Comparison of ENCODE assay signal across 8 cellular contexts in the genomic region with DNA sequence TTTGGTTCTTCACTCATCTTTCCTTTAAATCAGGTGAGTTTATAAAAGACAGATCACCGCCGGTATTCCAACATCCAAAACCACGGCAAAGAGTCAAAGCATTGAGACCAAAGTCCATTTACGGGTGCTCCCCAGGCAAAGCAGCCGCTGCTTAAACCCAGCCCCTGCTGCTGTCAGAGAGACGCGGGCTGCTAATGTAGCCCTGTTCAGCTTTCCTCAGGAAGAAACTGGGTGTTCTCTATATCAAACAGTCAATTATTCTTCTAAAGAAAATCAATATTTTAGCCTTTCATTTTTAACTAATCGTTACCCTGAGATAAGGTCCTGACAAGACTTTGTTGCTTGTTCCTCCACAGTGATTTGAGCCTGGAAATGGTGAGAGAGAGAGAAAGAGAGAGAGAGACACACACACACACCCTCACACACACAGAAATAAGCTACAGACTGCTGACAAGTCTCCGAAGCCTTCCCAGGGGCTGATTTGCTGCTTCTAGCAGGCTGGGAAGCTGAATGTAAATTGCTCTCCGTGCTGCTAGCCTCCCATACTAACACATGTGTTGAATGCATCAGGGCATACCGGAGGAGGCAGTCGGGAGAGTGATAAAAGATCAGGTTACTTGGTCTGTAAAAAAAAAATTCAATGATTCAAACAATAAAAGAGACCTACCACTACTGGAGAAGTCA.
DNase-seq lines count a peak whose midpoint lies in the region; TF ChIP-seq lines count a peak whose summit lies in the region.

No MANE protein-coding gene starts in this region.

- intact Hi-C loops in spleen (cut with DNase I; ENCODE audit: low total_unique reads) = no loop called here

- peak overlapping the region in 4 of 8 donors; percentile 3 to 36 (median 16) for H3K27ac ChIP-seq in spleen

- H3K27me3 ChIP-seq in spleen (replicated peaks in 1 of 7) = peaks cover 0 to 9% (median 0%) of the 10 kb centered on the region in 7 donors

- no peak for TF ChIP-seq POLR2A in spleen (IDR thresholded peaks at IDR 0.05)

- in situ Hi-C loops in ACHN (cut with HindIII; ENCODE audit: low pct_ligation_motif_present, low pct_unique_long_range_greater_than_20kb, low sequenced_read_pairs) = no loop called here
- in situ Hi-C loops in GM13977 (cut with MboI; ENCODE audit: low pct_unique_long_range_greater_than_20kb, low sequenced_read_pairs, unreplicated experiment) = no loop called here

- TF ChIP-seq CTCF in spleen (IDR thresholded peaks at IDR 0.05 in 8 of 11, conservative IDR thresholded peaks at IDR 0.05 in 3 of 11) (no peak), GM13977 (IDR thresholded peaks at IDR 0.05; ENCODE audit: extremely low read depth, insufficient read depth, missing control alignments) (no peak)

- peaks cover 0 to 30% (median 2%) of the 10 kb centered on the region in 6 donors for H3K4me1 ChIP-seq in spleen

- peaks cover 0 to 3% (median 0%) of the 10 kb centered on the region in 6 donors for H3K36me3 ChIP-seq in spleen

- DNase-seq in ACHN = peak; percentile 66
- peak; percentile 56 for DNase-seq in HEK293T (ENCODE audit: extremely low spot score)
- DNase-seq in RPMI7951 (ENCODE audit: low read depth) = peak; percentile 51
- peak; percentile 1 for DNase-seq in central memory CD4-positive, alpha-beta T cell
- peak; percentile 58 for DNase-seq in kidney glomerular epithelial cell (lab: John Stamatoyannopoulos, UW)
- no peak for DNase-seq in spleen
- DNase-seq in MV-4-11 (lab: John Stamatoyannopoulos, UW) = no peak
- no peak for DNase-seq in GM13977 (ENCODE audit: low spot score)

- POLR2A ChIA-PET in HEK293T (lab: Yijun Ruan, JAX) = interaction anchor here (1.2 kb wide), 1 partner anchor 8 kb away, joined by 4 read pairs; no protein-coding TSS in a partner anchor

- H3K9me3 ChIP-seq in spleen = peaks cover 0 to 6% (median 0%) of the 10 kb centered on the region in 8 donors

- WGBS in spleen, 5 donors = 7 to 15% (median 9%) methylated on average over 12 of the region's 12 CpGs

- CTCF ChIA-PET in HEK293T (lab: Yijun Ruan, JAX) = interaction anchor here (0.6 kb wide), 2 partner anchors 18 to 91 kb away, joined by 3 to 5 read pairs; no protein-coding TSS in a partner anchor

- H3K4me3 ChIP-seq in spleen = peak overlapping the region in 7 of 8 donors; percentile 0 to 46 (median 7)

TF ChIP-seq in HEK293T, 16 proteins besides CTCF, POLR2A, EP300 and RAD21:
- TF ChIP-seq FOXM1 (IDR thresholded peaks at IDR 0.05; ENCODE audit: borderline replicate concordance) (no peak), NFRKB (IDR thresholded peaks at IDR 0.05) (no peak), LEF1 (IDR thresholded peaks at IDR 0.05; ENCODE audit: borderline replicate concordance) (no peak), CTBP1 (IDR thresholded peaks at IDR 0.05; ENCODE audit: borderline replicate concordance) (no peak), ZNF384 (IDR thresholded peaks at IDR 0.05) (peak; percentile 67)

Comparison
In these comparisons a context has a peak if more than half of its experiments do, and no peak if none do; other contexts are left out.
1. DNase-seq: peak in ACHN (single experiment), HEK293T (single experiment), RPMI7951 (single experiment), central memory CD4-positive, alpha-beta T cell (single experiment) and kidney glomerular epithelial cell (single experiment); none in spleen (single experiment), MV-4-11 (single experiment) and GM13977 (single experiment).